1 cellular context compared by ENCODE assay signal in the genomic region with DNA sequence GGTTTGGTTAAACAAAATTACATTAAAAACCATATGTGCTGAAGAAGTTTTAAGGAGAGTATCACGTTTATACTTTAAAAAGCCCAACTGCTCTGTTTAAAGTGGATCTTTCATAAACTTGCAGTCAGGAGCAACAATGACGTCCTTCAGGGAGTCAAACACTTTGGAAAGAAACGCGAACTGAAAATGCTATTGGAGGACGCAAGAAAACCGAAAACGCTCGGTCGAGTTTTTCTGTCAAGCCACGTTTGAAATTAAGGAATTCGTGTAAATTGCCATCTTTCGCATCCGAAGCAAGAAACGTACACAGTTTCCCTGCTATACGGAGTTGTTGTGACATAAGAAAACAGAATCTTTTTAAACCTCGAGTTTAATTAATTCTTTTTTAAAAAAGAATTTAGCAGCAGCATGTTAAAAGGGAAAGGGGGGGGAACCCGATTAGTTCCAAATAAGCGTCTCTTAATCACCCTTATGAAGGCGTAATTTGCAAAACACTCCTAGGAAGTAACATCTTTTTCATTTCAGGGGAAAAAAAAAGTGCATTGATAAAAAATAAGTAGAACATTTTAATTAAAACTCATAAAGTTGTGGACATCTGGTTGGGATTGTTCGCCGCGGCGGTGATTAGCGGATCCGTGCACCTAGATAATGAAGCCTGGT.
A peak's percentile ranks its signal among the peaks of the same experiment; 100 is the strongest.
TF ChIP-seq lines count a peak whose summit lies in the region.

No MANE protein-coding gene starts in this region.

TF ChIP-seq in H1, 55 proteins besides CTCF, POLR2A, EP300 and RAD21:
- TF ChIP-seq RBBP5 (IDR thresholded peaks at IDR 0.05; ENCODE audit: borderline replicate concordance, low read depth, low read length) (no peak), ASH2L (IDR thresholded peaks at IDR 0.05; ENCODE audit: low read length) (no peak), KDM1A (IDR thresholded peaks at IDR 0.05; ENCODE audit: borderline replicate concordance, low read length) (peak; percentile 91), HDAC2 (IDR thresholded peaks at IDR 0.05; ENCODE audit: borderline replicate concordance in 1 of 2, low read depth in 2 of 2, low read length in 2 of 2) (peak; percentile 37 to 76; a peak in 2 of 4 replicates), TCF12 (IDR thresholded peaks at IDR 0.05; ENCODE audit: low read depth, low read length) (0 out of 2 replicates have a peak, but pooled peaks have one; percentile 52), MAX (IDR thresholded peaks at IDR 0.05) (no peak), PHF8 (conservative IDR thresholded peaks at IDR 0.05; ENCODE audit: low read depth, low read length) (no peak)
